Comparison of ENCODE assay signal across 11 cellular contexts in the genomic region with DNA sequence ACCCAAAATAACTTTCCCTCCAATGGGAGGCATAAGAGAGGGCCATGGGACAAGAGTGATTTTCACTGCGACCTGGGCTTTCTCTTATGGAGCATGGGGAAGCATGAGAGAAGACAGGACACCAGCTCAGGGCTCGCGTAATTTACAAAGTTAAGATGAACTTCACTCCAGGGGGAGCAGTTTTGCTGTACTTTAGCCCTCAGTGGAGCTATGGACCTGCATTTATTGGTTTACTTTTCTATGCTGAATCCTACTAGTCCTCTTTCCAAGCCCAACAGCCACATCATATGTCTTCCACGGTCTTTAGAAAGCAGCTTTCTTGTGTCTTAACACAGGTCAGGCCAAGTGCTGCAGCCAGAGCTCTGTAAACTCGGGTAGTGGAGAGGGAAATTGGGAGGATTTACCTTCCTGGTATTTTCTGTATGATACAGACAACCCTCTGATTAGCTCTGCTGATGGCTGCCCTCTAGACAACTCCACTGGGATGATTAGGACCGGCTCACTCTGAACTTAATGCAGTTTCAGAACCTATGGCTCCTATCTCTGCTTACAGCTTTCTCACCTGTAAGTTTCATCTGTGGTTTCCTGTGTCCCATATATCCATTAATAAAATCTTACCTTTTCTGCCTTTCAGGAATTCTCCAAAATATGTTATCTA.
DNase-seq lines count a peak whose midpoint lies in the region; TF ChIP-seq lines count a peak whose summit lies in the region.
"Had no signal": no experiment of that assay in that cellular context is flagged by ENCODE, and none has a peak within 500 bp of the region (broad histone marks: within the 10 kb centered on the region; RNA-seq: fewer than 3 reads in every experiment).

No MANE protein-coding gene starts in this region.

- H3K36me3 ChIP-seq in neural progenitor cell = no peaks in the 10 kb centered on the region
- H3K36me3 ChIP-seq in suprapubic skin = no peaks in the 10 kb centered on the region
- H3K36me3 ChIP-seq: thoracic aorta had no signal

- no peaks in the 10 kb centered on the region for H3K27me3 ChIP-seq in neural progenitor cell
- H3K27me3 ChIP-seq in suprapubic skin = no peaks in the 10 kb centered on the region

- H3K4me1 ChIP-seq in neural progenitor cell (peaks cover 21% of the 10 kb centered on the region), suprapubic skin (no peaks in the 10 kb centered on the region)

- no peak for TF ChIP-seq EP300 in suprapubic skin (IDR thresholded peaks at IDR 0.05)

- H3K27ac Mint-ChIP-seq in endothelial cell (ENCODE audit: unreplicated experiment) = no peak overlapping the region
- H3K27ac Mint-ChIP-seq in neural progenitor cell = no peak overlapping the region

- 66% methylated on average over 6 of the region's 6 CpGs for WGBS in suprapubic skin

- peaks cover 4% of the 10 kb centered on the region for H3K4me1 Mint-ChIP-seq in endothelial cell (ENCODE audit: unreplicated experiment)
- H3K4me1 Mint-ChIP-seq in neural progenitor cell = peaks cover 8% of the 10 kb centered on the region

- H3K9me3 Mint-ChIP-seq in endothelial cell (ENCODE audit: unreplicated experiment) (no peaks in the 10 kb centered on the region), neural progenitor cell (no peaks in the 10 kb centered on the region)

- no peak overlapping the region for H3K27ac ChIP-seq in neural progenitor cell
- H3K27ac ChIP-seq in suprapubic skin = no peak overlapping the region
- H3K27ac ChIP-seq: thoracic aorta had no signal

- H4K20me1 ChIP-seq in neural progenitor cell (ENCODE audit: low read depth) = no peaks in the 10 kb centered on the region

- no peaks in the 10 kb centered on the region for H3K27me3 Mint-ChIP-seq in endothelial cell (ENCODE audit: unreplicated experiment)
- no peaks in the 10 kb centered on the region for H3K27me3 Mint-ChIP-seq in neural progenitor cell (ENCODE audit: insufficient read depth, low read depth)

- no peak overlapping the region for H3K4me3 ChIP-seq in neural progenitor cell
- no peak overlapping the region for H3K4me3 ChIP-seq in suprapubic skin
- H3K4me3 ChIP-seq: thoracic aorta had no signal

- H3K79me2 ChIP-seq in neural progenitor cell (ENCODE audit: low read depth) = no peaks in the 10 kb centered on the region

- no peak overlapping the region for H3K4me3 Mint-ChIP-seq in endothelial cell (ENCODE audit: unreplicated experiment)
- no peak overlapping the region for H3K4me3 Mint-ChIP-seq in neural progenitor cell

- H3K9me3 ChIP-seq in neural progenitor cell (ENCODE audit: low read depth) = no peaks in the 10 kb centered on the region
- no peaks in the 10 kb centered on the region for H3K9me3 ChIP-seq in suprapubic skin
- H3K9me3 ChIP-seq: thoracic aorta had no signal

- no peak overlapping the region for H3K4me2 ChIP-seq in neural progenitor cell

- no peak overlapping the region for H3K9ac ChIP-seq in neural progenitor cell

- H2AFZ ChIP-seq in neural progenitor cell (replicated peaks) = peak overlapping the region; percentile 82

- peaks cover 22% of the 10 kb centered on the region for H3F3A ChIP-seq in neural progenitor cell (ENCODE audit: low read depth)

- no peaks in the 10 kb centered on the region for H3K36me3 Mint-ChIP-seq in endothelial cell (ENCODE audit: low read depth, unreplicated experiment)
- no peaks in the 10 kb centered on the region for H3K36me3 Mint-ChIP-seq in neural progenitor cell

- TF ChIP-seq CTCF in GM12872 (IDR thresholded peaks at IDR 0.05; ENCODE audit: insufficient read depth, low read depth, low read length) (0 out of 3 replicates have a peak, but pooled peaks have one; percentile 7), endothelial cell (IDR thresholded peaks at IDR 0.05; ENCODE audit: unreplicated experiment) (no peak), neural progenitor cell (IDR thresholded peaks at IDR 0.05) (peak; percentile 47), suprapubic skin (IDR thresholded peaks at IDR 0.05) (no peak)

- peak; percentile 33 for DNase-seq in NAMALWA (ENCODE audit: low spot score)
- peak; percentile 9 for DNase-seq in endothelial cell (ENCODE audit: low spot score)
- DNase-seq in neural progenitor cell (ENCODE audit: low spot score) = peak; percentile 56
- DNase-seq in GM19238 (ENCODE audit: insufficient read length, low spot score) = no peak
- DNase-seq in suprapubic skin (ENCODE audit: low spot score in 2 of 2) = no peak
- no peak for DNase-seq in cerebellar nuclear complex (lab: John Stamatoyannopoulos, UW)
- DNase-seq: activated CD4-positive, alpha-beta T cell treated with anti-CD3 and anti-CD28 coated beads, Interleukin-2, amount 50 U/mL, for 1 hour; PC-3; stimulated activated CD4-positive, alpha-beta T cell treated with anti-CD3 and anti-CD28 coated beads, Interleukin-2, amount 100 ng/mL, for 48 hours had no signal

- no peak for TF ChIP-seq POLR2A in suprapubic skin (IDR thresholded peaks at IDR 0.05)

Comparison
In these comparisons a context has a peak if more than half of its experiments do, and no peak if none do; other contexts are left out.
1. CTCF ChIP-seq: peak in GM12872 (single experiment) and neural progenitor cell (single experiment); none in endothelial cell (single experiment) and suprapubic skin (0 of 2).
2. DNase-seq: peak in NAMALWA (single experiment), endothelial cell (single experiment) and neural progenitor cell (single experiment); none in GM19238 (single experiment), suprapubic skin (0 of 2) and cerebellar nuclear complex (0 of 2).